Comparison of ENCODE assay signal across 8 cellular contexts in genomic region chr21:43789276-43790052, GRCh38. TPM values are rescaled to one million over a fixed set of nuclear protein-coding genes. Genes with fewer than 3 reads are reported as not detected.
A peak's percentile ranks its signal among the peaks of the same experiment; 100 is the strongest.
DNase-seq lines count a peak whose midpoint lies in the region; TF ChIP-seq lines count a peak whose summit lies in the region.

A gene with protein sequence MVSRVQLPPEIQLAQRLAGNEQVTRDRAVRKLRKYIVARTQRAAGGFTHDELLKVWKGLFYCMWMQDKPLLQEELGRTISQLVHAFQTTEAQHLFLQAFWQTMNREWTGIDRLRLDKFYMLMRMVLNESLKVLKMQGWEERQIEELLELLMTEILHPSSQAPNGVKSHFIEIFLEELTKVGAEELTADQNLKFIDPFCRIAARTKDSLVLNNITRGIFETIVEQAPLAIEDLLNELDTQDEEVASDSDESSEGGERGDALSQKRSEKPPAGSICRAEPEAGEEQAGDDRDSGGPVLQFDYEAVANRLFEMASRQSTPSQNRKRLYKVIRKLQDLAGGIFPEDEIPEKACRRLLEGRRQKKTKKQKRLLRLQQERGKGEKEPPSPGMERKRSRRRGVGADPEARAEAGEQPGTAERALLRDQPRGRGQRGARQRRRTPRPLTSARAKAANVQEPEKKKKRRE (plus strand): TSS chr21:43789577. CDS start chr21:43789630, 53 bp downstream.

- H3K27ac ChIP-seq in MM.1S (ENCODE audit: low read length) = peak within 1 kb of the TSS; percentile 68; the same call in 1 of the 2 replicates
- peak within 1 kb of the TSS; percentile 79 to 94 (median 88) for H3K27ac ChIP-seq in stomach

- H3K4me3 Mint-ChIP-seq in neural crest cell = peak within 1 kb of the TSS; percentile 97

- H3K9me2 ChIP-seq in MM.1S (replicated peaks; ENCODE audit: insufficient read depth, low read length) = no peaks in the 10 kb centered on the region

- H3K4me1 Mint-ChIP-seq in neural crest cell = peaks cover 21% of the 10 kb centered on the region

- H3K4me2 ChIP-seq in MM.1S (ENCODE audit: low read depth, low read length) = peak within 1 kb of the TSS; percentile 70

- no peaks in the 10 kb centered on the region for H3K27me3 ChIP-seq in HAP-1 (ENCODE audit: low read depth)
- no peaks in the 10 kb centered on the region for H3K27me3 ChIP-seq in MM.1S (replicated peaks; ENCODE audit: insufficient read depth, low read length)
- H3K27me3 ChIP-seq in stomach = no peaks in the 10 kb centered on the region

- H3K9ac ChIP-seq in MM.1S (ENCODE audit: low read length) = peak within 1 kb of the TSS; percentile 88

- H4K20me1 ChIP-seq in MM.1S (ENCODE audit: insufficient read depth, low read length) = peaks cover 3% of the 10 kb centered on the region; the same call in 1 of the 2 replicates

- no peaks in the 10 kb centered on the region for H3K9me3 Mint-ChIP-seq in neural crest cell

- peaks cover 3% of the 10 kb centered on the region for H3K27me3 Mint-ChIP-seq in neural crest cell (ENCODE audit: low read depth)

- peak; percentile 90 for DNase-seq in GDM1 (lab: John Stamatoyannopoulos, UW)
- DNase-seq in HAP-1 (ENCODE audit: low spot score in 2 of 2) = peak; percentile 78 to 92
- peak; percentile 98 for DNase-seq in MM.1S
- DNase-seq in SHP77 treated with DMSO at 0.1 percent for 48 hours (lab: John Stamatoyannopoulos, UW) = peak; percentile 59
- DNase-seq in activated effector memory CD4-positive, alpha-beta T cell treated with anti-CD3 and anti-CD28 coated beads, Interleukin-2, amount 50 U/mL, for 16 hours = peak; percentile 98
- peak; percentile 72 for DNase-seq in fibroblast of the conjunctiva (ENCODE audit: low read depth)
- DNase-seq in neural crest cell (ENCODE audit: low read depth, low spot score) = peak; percentile 99
- DNase-seq in stomach = peak; percentile 95

- H2AFZ ChIP-seq in MM.1S (ENCODE audit: low read length) = peak within 1 kb of the TSS; percentile 66

- H3K9me3 ChIP-seq in HAP-1 = no peaks in the 10 kb centered on the region
- no peaks in the 10 kb centered on the region for H3K9me3 ChIP-seq in MM.1S (replicated peaks; ENCODE audit: insufficient read depth, low read length)
- H3K9me3 ChIP-seq in stomach = no peaks in the 10 kb centered on the region

- peaks cover 46% of the 10 kb centered on the region for H3K36me3 ChIP-seq in HAP-1 (replicated peaks)
- peaks cover 27% of the 10 kb centered on the region for H3K36me3 ChIP-seq in MM.1S (replicated peaks; ENCODE audit: insufficient read depth, low read length)
- peaks cover 7 to 35% (median 32%) of the 10 kb centered on the region in 4 donors for H3K36me3 ChIP-seq in stomach

- H3K4me3 ChIP-seq in HAP-1 (peak within 1 kb of the TSS; percentile 92), MM.1S (ENCODE audit: low read length) (peak within 1 kb of the TSS; percentile 77), stomach (peak within 1 kb of the TSS; percentile 90 to 98 (median 98))

- intact Hi-C loops in stomach (cut with DNase I; ENCODE audit: low total_unique reads) = no loop called here

- no peak for TF ChIP-seq EP300 in stomach (IDR thresholded peaks at IDR 0.05)

- H3F3A ChIP-seq in MM.1S (ENCODE audit: insufficient read depth, low read length) = peaks cover 16% of the 10 kb centered on the region

- in situ Hi-C loops in HAP-1 (cut with MboI; ENCODE audit: low sequenced_read_pairs) = no loop called here

- TF ChIP-seq POLR2A in stomach (IDR thresholded peaks at IDR 0.05) = no peak

- TF ChIP-seq CTCF in MM.1S (IDR thresholded peaks at IDR 0.05; ENCODE audit: low read length) (peak; percentile 100), neural crest cell (conservative IDR thresholded peaks at IDR 0.05) (peak; percentile 97), stomach (IDR thresholded peaks at IDR 0.05) (peak in 5 of 7 experiments; percentile 72 to 100 (median 100))

- peaks cover 62% of the 10 kb centered on the region for H3K79me2 ChIP-seq in MM.1S (ENCODE audit: low read length)

- H3K4me1 ChIP-seq in HAP-1 = peaks cover 7% of the 10 kb centered on the region
- H3K4me1 ChIP-seq in MM.1S (ENCODE audit: low read length) = peaks cover 14% of the 10 kb centered on the region
- H3K4me1 ChIP-seq in stomach = peaks cover 10 to 31% (median 25%) of the 10 kb centered on the region in 4 donors

- no peaks in the 10 kb centered on the region for H3K36me3 Mint-ChIP-seq in neural crest cell (ENCODE audit: low read depth)

- WGBS in stomach, 5 donors = 0 to 1% (median 0%) methylated on average over 21 to 84 of the region's 84 CpGs

- H3K27ac Mint-ChIP-seq in neural crest cell (ENCODE audit: unreplicated experiment) = peak within 1 kb of the TSS; percentile 78

RNA-seq across cellular contexts. Expression of the gene that starts here (rescaled TPM):
- 49.0 and 49.4 TPM in 2 replicates for total RNA-seq in neural crest cell
- 10 to 100 TPM; 11.9 to 25.6 (median 18.2) TPM for total RNA-seq in stomach
- polyA plus RNA-seq in stomach = 10 to 100 TPM; 10.6 to 17.2 (median 15.6) TPM

Comparison
In these comparisons a context has a peak if more than half of its experiments do, and no peak if none do; other contexts are left out.
1. Peak in every context shown above with its lines: DNase-seq, H3K4me3 ChIP-seq and H3K27ac ChIP-seq.